Comparison of ENCODE assay signal across 22 cellular contexts in the genomic region with DNA sequence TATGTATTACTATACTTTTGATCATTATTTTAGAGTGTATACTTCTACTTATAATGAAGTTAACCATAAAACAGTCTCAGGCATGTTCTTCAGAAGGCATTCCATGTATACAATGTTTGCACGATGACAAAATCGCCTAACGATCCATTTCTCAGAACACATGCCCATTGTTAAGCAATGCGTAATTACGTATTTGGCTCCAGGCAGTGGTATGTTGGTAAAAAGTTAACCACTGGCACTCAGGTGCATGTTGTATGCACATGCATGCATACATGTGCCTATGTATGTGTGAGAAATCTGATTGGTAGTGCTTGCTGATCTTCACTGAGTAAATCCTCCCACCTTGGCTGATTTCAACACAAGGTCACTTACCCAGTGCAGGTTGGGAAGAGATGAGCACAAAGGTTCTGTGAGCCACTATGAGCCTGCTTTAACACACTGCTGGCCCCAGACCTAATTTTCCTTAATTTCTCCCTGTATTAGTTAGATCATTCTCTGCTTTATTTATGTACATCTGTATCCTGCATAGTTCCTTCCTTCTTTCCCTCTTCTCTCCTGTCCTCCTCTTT.
"Had no signal": no experiment of that assay in that cellular context is flagged by ENCODE, and none has a peak within 500 bp of the region (broad histone marks: within the 10 kb centered on the region; RNA-seq: fewer than 3 reads in every experiment).

No MANE protein-coding gene starts in this region.

- ATAC-seq: activated CD4-positive, alpha-beta T cell treated with anti-CD3 and anti-CD28 coated beads for 36 hours; T-cell had no signal

- H3K27ac ChIP-seq: adrenal gland, PC-9, VCaP had no signal

- H3K9me3 ChIP-seq: adrenal gland had no signal

- H3K4me3 ChIP-seq: adrenal gland, PC-9 had no signal

- DNase-seq: activated CD4-positive, alpha-beta memory T cell treated with anti-CD3 and anti-CD28 coated beads, Interleukin-2, amount 10 ng/mL, durations not matched to agents 7 days and 5 days; activated CD4-positive, alpha-beta T cell treated with anti-CD3 and anti-CD28 coated beads for 36 hours; activated CD4-positive, alpha-beta T cell treated with anti-CD3 and anti-CD28 coated beads, Interleukin-2, amount 50 U/mL, for 1 hour; activated CD8-positive, alpha-beta memory T cell treated with anti-CD3 and anti-CD28 coated beads, Interleukin-2, amount 50 U/mL, for 48 hours; activated naive CD4-positive, alpha-beta T cell treated with anti-CD3 and anti-CD28 coated beads, Interleukin-2, amount 50 U/mL, for 16 hours; activated naive CD8-positive, alpha-beta T cell treated with anti-CD3 and anti-CD28 coated beads, Interleukin-2, amount 10 ng/mL, durations not matched to agents 7 days and 5 days; activated T-cell treated with anti-CD3 and anti-CD28 coated beads, Interleukin-2, amount 50 U/mL, for 1 hour; adrenal gland; anterior cingulate cortex; central memory CD4-positive, alpha-beta T cell; Kasumi-1; KBM-7; NCI-H1048; NCI-H146; NCI-H187 treated with DMSO at 0.1 percent for 48 hours; NCI-H2081 treated with DMSO at 0.1 percent for 48 hours; NCI-H446; NCI-H524; SIG-M5; T-cell had no signal

- H2AFZ ChIP-seq: PC-9 had no signal

- H3K36me3 ChIP-seq: adrenal gland had no signal

- H3K36me3 Mint-ChIP-seq: activated naive CD8-positive, alpha-beta T cell treated with anti-CD3 and anti-CD28 coated beads, Interleukin-2, amount 10 ng/mL, durations not matched to agents 7 days and 5 days; T-cell had no signal

- H3K4me2 ChIP-seq: PC-9 had no signal

- H3K27ac Mint-ChIP-seq: activated CD4-positive, alpha-beta memory T cell treated with anti-CD3 and anti-CD28 coated beads, Interleukin-2, amount 10 ng/mL, durations not matched to agents 7 days and 5 days; activated CD4-positive, alpha-beta T cell treated with anti-CD3 and anti-CD28 coated beads for 36 hours; activated naive CD8-positive, alpha-beta T cell treated with anti-CD3 and anti-CD28 coated beads, Interleukin-2, amount 10 ng/mL, durations not matched to agents 7 days and 5 days; T-cell had no signal

- H3K9me3 Mint-ChIP-seq: activated naive CD8-positive, alpha-beta T cell treated with anti-CD3 and anti-CD28 coated beads, Interleukin-2, amount 10 ng/mL, durations not matched to agents 7 days and 5 days had no signal

- H3K4me3 Mint-ChIP-seq: activated CD4-positive, alpha-beta memory T cell treated with anti-CD3 and anti-CD28 coated beads, Interleukin-2, amount 10 ng/mL, durations not matched to agents 7 days and 5 days; activated CD4-positive, alpha-beta T cell treated with anti-CD3 and anti-CD28 coated beads for 36 hours; activated naive CD8-positive, alpha-beta T cell treated with anti-CD3 and anti-CD28 coated beads, Interleukin-2, amount 10 ng/mL, durations not matched to agents 7 days and 5 days; T-cell had no signal

- H3K4me1 Mint-ChIP-seq: activated CD4-positive, alpha-beta memory T cell treated with anti-CD3 and anti-CD28 coated beads, Interleukin-2, amount 10 ng/mL, durations not matched to agents 7 days and 5 days; activated CD4-positive, alpha-beta T cell treated with anti-CD3 and anti-CD28 coated beads for 36 hours; activated naive CD8-positive, alpha-beta T cell treated with anti-CD3 and anti-CD28 coated beads, Interleukin-2, amount 10 ng/mL, durations not matched to agents 7 days and 5 days; T-cell had no signal

- H3K27me3 Mint-ChIP-seq: activated CD4-positive, alpha-beta memory T cell treated with anti-CD3 and anti-CD28 coated beads, Interleukin-2, amount 10 ng/mL, durations not matched to agents 7 days and 5 days; activated CD4-positive, alpha-beta T cell treated with anti-CD3 and anti-CD28 coated beads for 36 hours; T-cell had no signal

- H3K27me3 ChIP-seq: adrenal gland had no signal
